Comparison of ENCODE assay signal across 22 cellular contexts in genomic region chr2:234723400-234723799, GRCh38.
"Had no signal": no experiment of that assay in that cellular context is flagged by ENCODE, and none has a peak within 500 bp of the region (broad histone marks: within the 10 kb centered on the region; RNA-seq: fewer than 3 reads in every experiment).

No MANE protein-coding gene starts in this region.

- H3K4me3 ChIP-seq: breast epithelium, SJSA1 had no signal

- DNase-seq: activated CD4-positive, alpha-beta T cell treated with anti-CD3 and anti-CD28 coated beads for 48 hours; activated CD4-positive, alpha-beta T cell treated with anti-CD3 and anti-CD28 coated beads, Interleukin-2, amount 50 U/mL, for 4 hours; activated CD4-positive, CD25-positive, alpha-beta regulatory T cell treated with anti-CD3 and anti-CD28 coated beads, Interleukin-2, amount 50 U/mL, for 72 hours; activated CD8-positive, alpha-beta memory T cell treated with anti-CD3 and anti-CD28 coated beads, Interleukin-2, amount 50 U/mL, for 48 hours; activated CD8-positive, alpha-beta T cell treated with anti-CD3 and anti-CD28 coated beads, Interleukin-2, amount 10 ng/mL, durations not matched to agents 7 days and 5 days; activated T-cell treated with anti-CD3 and anti-CD28 coated beads, Interleukin-2, amount 50 U/mL, for 1 hour; aorta; caudate nucleus; MV-4-11; NCI-H1092 treated with DMSO at 0.1 percent for 48 hours; NCI-H1417 treated with DMSO at 0.1 percent for 48 hours; NCI-H1694; NCI-H2029 treated with DMSO at 0.1 percent for 48 hours; NCI-H510A treated with DMSO at 0.1 percent for 48 hours; NCI-H69; PC-3; SHP77; T-helper 9 cell had no signal

- ATAC-seq: activated CD8-positive, alpha-beta T cell treated with anti-CD3 and anti-CD28 coated beads, Interleukin-2, amount 10 ng/mL, durations not matched to agents 7 days and 5 days; PC-3; WTC11 had no signal

- H3K36me3 ChIP-seq: breast epithelium, SJSA1 had no signal

- H3K27ac ChIP-seq: breast epithelium, KMS-11, SJSA1 had no signal

- H3K4me1 ChIP-seq: breast epithelium had no signal

- H3K9me3 ChIP-seq: breast epithelium had no signal

- H3K27me3 ChIP-seq: breast epithelium, SJSA1 had no signal

- H3K9ac ChIP-seq: KMS-11 had no signal

- H3K4me2 ChIP-seq: KMS-11 had no signal
